13 cellular contexts compared by ENCODE assay signal in the genomic region with DNA sequence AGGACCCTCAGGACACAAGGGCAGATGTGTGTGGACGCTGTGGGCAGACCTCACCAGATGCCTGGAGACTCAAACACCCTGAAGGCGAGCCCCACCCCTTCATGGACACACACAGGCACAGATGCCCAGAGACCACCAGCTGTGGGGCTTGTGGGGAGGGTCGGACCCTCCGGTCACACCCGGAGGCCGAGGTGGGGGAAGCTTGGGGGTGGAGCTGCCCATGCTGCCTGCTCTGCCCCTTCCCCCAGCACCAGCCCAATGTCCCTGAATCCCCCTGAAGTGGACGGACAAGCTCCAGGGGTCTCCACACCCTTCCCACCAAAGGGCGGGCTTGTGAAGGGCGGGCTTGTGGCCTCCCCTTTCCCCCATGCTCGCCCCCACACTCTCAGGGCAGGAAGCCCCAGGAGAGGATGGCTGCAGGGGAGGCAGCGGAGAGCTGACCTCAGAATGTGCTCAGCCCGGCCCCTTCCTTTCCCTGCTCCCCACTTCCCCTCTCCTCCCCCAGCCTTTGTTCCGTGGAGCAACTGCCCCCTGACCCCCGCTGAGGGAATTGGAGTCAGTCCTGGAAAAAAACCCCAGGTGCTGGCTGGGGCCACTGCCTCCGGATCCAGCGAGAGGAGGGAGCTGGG. TPM values are rescaled to one million over a fixed set of nuclear protein-coding genes. Genes with fewer than 3 reads are reported as not detected.
A peak's percentile ranks its signal among the peaks of the same experiment; 100 is the strongest.
DNase-seq lines count a peak whose midpoint lies in the region; TF ChIP-seq lines count a peak whose summit lies in the region.
"Had no signal": no experiment of that assay in that cellular context is flagged by ENCODE, and none has a peak within 500 bp of the region (broad histone marks: within the 10 kb centered on the region; RNA-seq: fewer than 3 reads in every experiment).

No MANE protein-coding gene starts in this region.

- no peak overlapping the region for H2AFZ ChIP-seq in trophoblast cell (ENCODE audit: insufficient read depth, low read length, poor library complexity)
- no peak overlapping the region for H2AFZ ChIP-seq in SK-N-SH (ENCODE audit: low read depth)

- no peak for TF ChIP-seq RAD21 in SK-N-SH (IDR thresholded peaks at IDR 0.05; ENCODE audit: low read length)

- POLR2A ChIA-PET in SK-N-SH (lab: Yijun Ruan, JAX) = no interaction called here

- H3K79me2 ChIP-seq in trophoblast cell (ENCODE audit: control insufficient read depth, insufficient read depth, low read length, poor library complexity) (no peaks in the 10 kb centered on the region), SK-N-SH (ENCODE audit: insufficient read depth) (no peaks in the 10 kb centered on the region)

- H2BK12ac ChIP-seq in trophoblast cell (ENCODE audit: low read length) = peak overlapping the region; percentile 60

- H4K12ac ChIP-seq in trophoblast cell (ENCODE audit: low read depth, low read length) = no peak overlapping the region

- no peaks in the 10 kb centered on the region for H3K27me3 ChIP-seq in SJCRH30
- H3K27me3 ChIP-seq in left ventricle myocardium inferior (ENCODE audit: low read depth) = no peaks in the 10 kb centered on the region
- no peaks in the 10 kb centered on the region for H3K27me3 ChIP-seq in trophoblast cell (ENCODE audit: insufficient read depth, low read length)
- no peaks in the 10 kb centered on the region for H3K27me3 ChIP-seq in SK-N-SH (ENCODE audit: insufficient read depth)

- H3K36me3 ChIP-seq in SJCRH30 = no peaks in the 10 kb centered on the region
- no peaks in the 10 kb centered on the region for H3K36me3 ChIP-seq in left ventricle myocardium inferior
- H3K36me3 ChIP-seq in trophoblast cell (ENCODE audit: control insufficient read depth in 1 of 2, insufficient read depth in 2 of 2, low read length in 2 of 2) = no peaks in the 10 kb centered on the region
- no peaks in the 10 kb centered on the region for H3K36me3 ChIP-seq in SK-N-SH (replicated peaks in 1 of 2; ENCODE audit: control insufficient read depth in 1 of 2, insufficient read depth in 2 of 2, low read length in 1 of 2)

- H3K4me2 ChIP-seq in trophoblast cell (ENCODE audit: low read length) (no peak overlapping the region), SK-N-SH (no peak overlapping the region)

- H3K9ac ChIP-seq in trophoblast cell (ENCODE audit: low read length) = no peak overlapping the region
- no peak overlapping the region for H3K9ac ChIP-seq in SK-N-SH

- peak overlapping the region; percentile 3 for H4K8ac ChIP-seq in trophoblast cell (ENCODE audit: low read depth, low read length)

- peak overlapping the region; percentile 12 for H3K18ac ChIP-seq in trophoblast cell (ENCODE audit: low read length)

- CTCF ChIA-PET in SK-N-SH (lab: Yijun Ruan, JAX) = interaction anchor here (0.9 to 1.7 kb wide), 3 partner anchors 18 to 72 kb away, joined by 3 to 7 read pairs (median 5); no protein-coding TSS in a partner anchor

- H3K4me1 ChIP-seq in SJCRH30 (peaks cover 22% of the 10 kb centered on the region), left ventricle myocardium inferior (peaks cover 56% of the 10 kb centered on the region), trophoblast cell (ENCODE audit: control insufficient read depth in 1 of 2, insufficient read depth in 2 of 2, low read length in 2 of 2) (peaks cover 24% of the 10 kb centered on the region in 2 experiments), SK-N-SH (ENCODE audit: control insufficient read depth in 1 of 2, insufficient read depth in 2 of 2, low read depth in 1 of 2, low read length in 1 of 2) (peaks cover 0 to 5% of the 10 kb centered on the region in 2 experiments; a peak in 1 of 4 replicates)

- H3K23ac ChIP-seq in trophoblast cell (ENCODE audit: low read length) = no peak overlapping the region

- H3K79me1 ChIP-seq in trophoblast cell (ENCODE audit: low read length) = peaks cover 23% of the 10 kb centered on the region

- H3F3A ChIP-seq in SK-N-SH (replicated peaks; ENCODE audit: insufficient read depth) = no peaks in the 10 kb centered on the region

- H2AK5ac ChIP-seq in trophoblast cell (ENCODE audit: low read length) = peak overlapping the region; percentile 44

- intact Hi-C loops in left ventricle myocardium inferior (cut with micrococcal nuclease) = no loop called here

- peak overlapping the region; percentile 6 for H3K14ac ChIP-seq in trophoblast cell (ENCODE audit: low read length)

- H3K9me2 ChIP-seq in SK-N-SH = no peaks in the 10 kb centered on the region

- peak overlapping the region; percentile 13 for H2BK5ac ChIP-seq in trophoblast cell (ENCODE audit: low read depth, low read length, poor library complexity)

- TF ChIP-seq CTCF in left ventricle myocardium inferior (IDR thresholded peaks at IDR 0.05; ENCODE audit: borderline replicate concordance) (no peak), SK-N-SH (IDR thresholded peaks at IDR 0.05) (no peak)

- TF ChIP-seq EP300 in SK-N-SH (IDR thresholded peaks at IDR 0.05; ENCODE audit: borderline replicate concordance in 1 of 2, low read depth in 1 of 2, low read length in 1 of 2) = no peak

- no peaks in the 10 kb centered on the region for H3K9me3 ChIP-seq in SJCRH30 (replicated peaks)
- H3K9me3 ChIP-seq in left ventricle myocardium inferior (replicated peaks) = no peaks in the 10 kb centered on the region
- H3K9me3 ChIP-seq in trophoblast cell (ENCODE audit: insufficient read depth, low read depth, low read length) = no peaks in the 10 kb centered on the region
- no peaks in the 10 kb centered on the region for H3K9me3 ChIP-seq in SK-N-SH
- H3K9me3 ChIP-seq: Caco-2 had no signal

- H4K20me1 ChIP-seq in SK-N-SH (ENCODE audit: insufficient read depth) = no peaks in the 10 kb centered on the region

- peak; percentile 44 for DNase-seq in GF-D8 (lab: John Stamatoyannopoulos, UW)
- DNase-seq in SJCRH30 = peak; percentile 70 to 73
- no peak for DNase-seq in left ventricle myocardium inferior
- no peak for DNase-seq in trophoblast cell
- DNase-seq in 8988T = no peak
- DNase-seq in SK-N-SH = no peak
- DNase-seq in GM19238 (ENCODE audit: insufficient read length, low spot score) = no peak
- DNase-seq in amygdala (lab: John Stamatoyannopoulos, UW) = no peak
- DNase-seq: GOT3, NCI-H1694, posterior cingulate gyrus had no signal

- WGBS in trophoblast cell (ENCODE audit: extremely low coverage, insufficient coverage, insufficient read length) = no CpG with 5 or more reads among the region's 16 CpGs
- 73% methylated on average over 11 of the region's 16 CpGs for WGBS in SK-N-SH (ENCODE audit: low lambda C conversion rate)

- H3K4me3 ChIP-seq in SJCRH30 (peak overlapping the region; percentile 3; the same call in 1 of the 2 replicates), left ventricle myocardium inferior (peak overlapping the region; percentile 35), trophoblast cell (ENCODE audit: low read depth, low read length) (no peak overlapping the region), SK-N-SH (ENCODE audit: low read depth in 2 of 2, low read length in 1 of 2) (no peak overlapping the region)

- H3K27ac ChIP-seq in SJCRH30 (peak overlapping the region; percentile 11; the same call in 1 of the 2 replicates), left ventricle myocardium inferior (replicated peaks) (peak overlapping the region; percentile 92), trophoblast cell (ENCODE audit: low read depth, low read length) (peak overlapping the region; percentile 14), SK-N-SH (ENCODE audit: low read depth in 2 of 2, low read length in 1 of 2) (no peak overlapping the region)

- no peak overlapping the region for H3K4ac ChIP-seq in trophoblast cell (ENCODE audit: low read depth, low read length)

- H4K91ac ChIP-seq in trophoblast cell (ENCODE audit: low read depth, low read length) = peak overlapping the region; percentile 69

- peak overlapping the region; percentile 21 for H2BK120ac ChIP-seq in trophoblast cell (ENCODE audit: insufficient read depth, low read length, poor library complexity)

TF ChIP-seq in SK-N-SH, 30 proteins besides CTCF, POLR2A, EP300 and RAD21 (continues in another document):
- TF ChIP-seq, protein P1, sequence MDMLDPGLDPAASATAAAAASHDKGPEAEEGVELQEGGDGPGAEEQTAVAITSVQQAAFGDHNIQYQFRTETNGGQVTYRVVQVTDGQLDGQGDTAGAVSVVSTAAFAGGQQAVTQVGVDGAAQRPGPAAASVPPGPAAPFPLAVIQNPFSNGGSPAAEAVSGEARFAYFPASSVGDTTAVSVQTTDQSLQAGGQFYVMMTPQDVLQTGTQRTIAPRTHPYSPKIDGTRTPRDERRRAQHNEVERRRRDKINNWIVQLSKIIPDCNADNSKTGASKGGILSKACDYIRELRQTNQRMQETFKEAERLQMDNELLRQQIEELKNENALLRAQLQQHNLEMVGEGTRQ (IDR thresholded peaks at IDR 0.05; ENCODE audit: borderline replicate concordance, low read depth, low read length) = no peak
- TF ChIP-seq TCF12 (IDR thresholded peaks at IDR 0.05) (no peak), RCOR1 (IDR thresholded peaks at IDR 0.05; ENCODE audit: low read length) (no peak), FOSL2 (IDR thresholded peaks at IDR 0.05; ENCODE audit: borderline replicate concordance, low read depth) (no peak), ELF1 (IDR thresholded peaks at IDR 0.05) (no peak), NFIC (IDR thresholded peaks at IDR 0.05; ENCODE audit: borderline replicate concordance) (no peak), FOXJ3 (CRISPR knock-in tag; IDR thresholded peaks at IDR 0.05) (no peak), MXI1 (IDR thresholded peaks at IDR 0.05; ENCODE audit: low read depth, low read length) (no peak)

RNA-seq across cellular contexts. Expression of a gene that starts 13.8 kb away (rescaled TPM):
- not detected in 2 replicates for total RNA-seq in SJCRH30 (2014; rRNA removed; shearing (Covaris generic))
- not detected for total RNA-seq in left ventricle myocardium inferior
- polyA plus RNA-seq in trophoblast cell (2013) = not detected in 2 replicates
- not detected in 2 replicates for polyA plus RNA-seq in SK-N-SH (2012; rRNA removed)
- polyA plus RNA-seq in SK-N-SH (2012; cell fraction: cytosol; rRNA removed) = not detected in 2 replicates
- polyA plus RNA-seq in SK-N-SH (2012; cell fraction: nucleus; rRNA removed) = not detected in 2 replicates
- total RNA-seq: glomerular endothelial cell had no signal

RNA-seq across cellular contexts. Expression of a gene that starts 16.4 kb away (rescaled TPM):
- total RNA-seq in SJCRH30 (2014; rRNA removed; shearing (Covaris generic)) = 4.0 and 5.0 TPM in 2 replicates
- 13.6 TPM for total RNA-seq in left ventricle myocardium inferior
- 5.9 and 6.3 TPM in 2 replicates for polyA plus RNA-seq in trophoblast cell (2013)
- polyA plus RNA-seq in SK-N-SH (2012; rRNA removed) = 0.11 and 0.15 TPM in 2 replicates
- polyA plus RNA-seq in SK-N-SH (2012; cell fraction: cytosol; rRNA removed) = 0.10 and 0.26 TPM in 2 replicates
- polyA plus RNA-seq in SK-N-SH (2012; cell fraction: nucleus; rRNA removed) = 0.43 and 0.71 TPM in 2 replicates

RNA-seq across cellular contexts. Expression of a gene that starts 17.6 kb away (rescaled TPM):
- total RNA-seq in SJCRH30 (2014; rRNA removed; shearing (Covaris generic)) = 96.4 and 105 TPM in 2 replicates
- total RNA-seq in left ventricle myocardium inferior = 72.0 TPM
- 67.0 and 68.3 TPM in 2 replicates for polyA plus RNA-seq in trophoblast cell (2013)
- polyA plus RNA-seq in SK-N-SH (2012; rRNA removed) = 137 and 161 TPM in 2 replicates
- 108 and 143 TPM in 2 replicates for polyA plus RNA-seq in SK-N-SH (2012; cell fraction: cytosol; rRNA removed)
- 139 and 148 TPM in 2 replicates for polyA plus RNA-seq in SK-N-SH (2012; cell fraction: nucleus; rRNA removed)

RNA-seq across cellular contexts. Expression of a gene that starts 47.4 kb away (rescaled TPM):
- total RNA-seq in SJCRH30 (2014; rRNA removed; shearing (Covaris generic)) = 79.6 and 81.1 TPM in 2 replicates
- 42.8 TPM for total RNA-seq in left ventricle myocardium inferior
- polyA plus RNA-seq in trophoblast cell (2013) = 24.9 and 25.0 TPM in 2 replicates
- polyA plus RNA-seq in SK-N-SH (2012; rRNA removed) = 24.2 and 26.2 TPM in 2 replicates
- 13.7 and 19.3 TPM in 2 replicates for polyA plus RNA-seq in SK-N-SH (2012; cell fraction: cytosol; rRNA removed)
- polyA plus RNA-seq in SK-N-SH (2012; cell fraction: nucleus; rRNA removed) = 25.6 and 26.2 TPM in 2 replicates

Comparison
In these comparisons a context has a peak if more than half of its experiments do, and no peak if none do; other contexts are left out.
1. DNase-seq: peak in GF-D8 (single experiment) and SJCRH30 (2 of 2); none in left ventricle myocardium inferior (single experiment), trophoblast cell (0 of 2), 8988T (single experiment), SK-N-SH (single experiment), GM19238 (single experiment) and amygdala (0 of 56).
2. H3K27ac ChIP-seq: peak in SJCRH30 (single experiment), left ventricle myocardium inferior (single experiment) and trophoblast cell (single experiment); none in SK-N-SH (0 of 2).
3. H3K4me3 ChIP-seq: peak in SJCRH30 (single experiment) and left ventricle myocardium inferior (single experiment); none in trophoblast cell (single experiment) and SK-N-SH (0 of 2).